ENCODE assay signal across 35 cellular contexts in genomic region chr1:165468850-165469249, GRCh38. TPM values are rescaled to one million over a fixed set of nuclear protein-coding genes. Genes with fewer than 3 reads are reported as not detected.
"Had no signal": no experiment of that assay in that cellular context is flagged by ENCODE, and none has a peak within 500 bp of the region (broad histone marks: within the 10 kb centered on the region; RNA-seq: fewer than 3 reads in every experiment).

No MANE protein-coding gene starts in this region.

- H3K36me3 ChIP-seq: adrenal gland, Peyer's patch had no signal

- H3K9me3 ChIP-seq: adrenal gland, Peyer's patch had no signal

- H3K4me3 Mint-ChIP-seq: activated CD4-positive, alpha-beta T cell treated with anti-CD3 and anti-CD28 coated beads for 36 hours; activated CD4-positive, alpha-beta T cell treated with anti-CD3 and anti-CD28 coated beads, Interleukin-2, amount 10 ng/mL, durations not matched to agents 7 days and 5 days; activated naive CD4-positive, alpha-beta T cell treated with anti-CD3 and anti-CD28 coated beads for 36 hours; activated T-cell treated with anti-CD3 and anti-CD28 coated beads, Interleukin-2, amount 50 U/mL, for 4 hours; activated T-helper 1 cell treated with anti-CD3 and anti-CD28 coated beads, Interleukin-12 subunit alpha, Interleukin-12 subunit beta, Interleukin-2, Interleukin-4 antibody, amounts not matched to agents 30 ng/mL and 10 ng/mL and 1 ng/mL, durations not matched to agents 14 hours and 24 hours and 36 hours; brain; WTC11 had no signal

- H3K4me1 ChIP-seq: adrenal gland, Peyer's patch had no signal

- ATAC-seq: activated CD4-positive, alpha-beta T cell treated with anti-CD3 and anti-CD28 coated beads for 36 hours; activated CD4-positive, CD25-positive, alpha-beta regulatory T cell treated with anti-CD3 and anti-CD28 coated beads, Interleukin-2, amount 50 U/mL, for 24 hours; activated naive CD4-positive, alpha-beta T cell treated with anti-CD3 and anti-CD28 coated beads, Interleukin-2, amount 50 U/mL, for 72 hours; activated T-cell treated with anti-CD3 and anti-CD28 coated beads, Interleukin-2, amount 50 U/mL, for 4 hours; K562; PC-3; WTC11 had no signal

- H3K36me3 Mint-ChIP-seq: activated naive CD4-positive, alpha-beta T cell treated with anti-CD3 and anti-CD28 coated beads, Interleukin-2, amount 50 U/mL, for 72 hours; brain; WTC11 had no signal

- DNase-seq: activated CD4-positive, alpha-beta T cell treated with anti-CD3 and anti-CD28 coated beads for 36 hours; activated CD4-positive, alpha-beta T cell treated with anti-CD3 and anti-CD28 coated beads, Interleukin-2, amount 10 ng/mL, durations not matched to agents 7 days and 5 days; activated CD4-positive, alpha-beta T cell treated with anti-CD3 and anti-CD28 coated beads, Interleukin-2, amount 50 U/mL, for 48 hours; activated CD8-positive, alpha-beta memory T cell treated with anti-CD3 and anti-CD28 coated beads, Interleukin-2, amount 50 U/mL, for 4 hours; activated gamma-delta T cell treated with Interleukin-2 at 50 U/mL for 16 hours; activated naive CD4-positive, alpha-beta T cell treated with anti-CD3 and anti-CD28 coated beads for 36 hours; activated T-cell treated with anti-CD3 and anti-CD28 coated beads for 4 hours; activated T-cell treated with anti-CD3 and anti-CD28 coated beads, Interleukin-2, amount 50 U/mL, for 4 hours; adrenal gland; anterior cingulate cortex; IMR-90; NCI-H1105; NCI-H1417 treated with DMSO at 0.1 percent for 48 hours; NCI-H187 treated with DMSO at 0.1 percent for 48 hours; NCI-H2081; NCI-H345; NCI-H524 treated with DMSO at 0.1 percent for 48 hours; NCI-H748 treated with DMSO at 0.1 percent for 48 hours; NK-92 treated with Interleukin-12 subunit alpha and Interleukin-12 subunit beta, amount 100 ng/mL, for 24 hours; PC-3; Peyer's patch; RPMI8226; SIG-M5 had no signal

- H3K4me3 ChIP-seq: adrenal gland, K562, Peyer's patch, SK-N-MC had no signal

- H3K27me3 ChIP-seq: Peyer's patch had no signal

- H3K4me1 Mint-ChIP-seq: activated CD4-positive, alpha-beta T cell treated with anti-CD3 and anti-CD28 coated beads, Interleukin-2, amount 10 ng/mL, durations not matched to agents 7 days and 5 days had no signal

- H3K9me3 Mint-ChIP-seq: activated CD4-positive, alpha-beta T cell treated with anti-CD3 and anti-CD28 coated beads, Interleukin-2, amount 10 ng/mL, durations not matched to agents 7 days and 5 days; activated naive CD4-positive, alpha-beta T cell treated with anti-CD3 and anti-CD28 coated beads for 36 hours; activated naive CD4-positive, alpha-beta T cell treated with anti-CD3 and anti-CD28 coated beads, Interleukin-2, amount 50 U/mL, for 72 hours; activated T-cell treated with anti-CD3 and anti-CD28 coated beads, Interleukin-2, amount 50 U/mL, for 4 hours; activated T-helper 1 cell treated with anti-CD3 and anti-CD28 coated beads, Interleukin-12 subunit alpha, Interleukin-12 subunit beta, Interleukin-2, Interleukin-4 antibody, amounts not matched to agents 30 ng/mL and 10 ng/mL and 1 ng/mL, durations not matched to agents 14 hours and 24 hours and 36 hours; WTC11 had no signal

- H3K27ac Mint-ChIP-seq: activated CD4-positive, alpha-beta T cell treated with anti-CD3 and anti-CD28 coated beads for 36 hours; activated CD4-positive, alpha-beta T cell treated with anti-CD3 and anti-CD28 coated beads, Interleukin-2, amount 10 ng/mL, durations not matched to agents 7 days and 5 days; activated naive CD4-positive, alpha-beta T cell treated with anti-CD3 and anti-CD28 coated beads for 36 hours; activated naive CD4-positive, alpha-beta T cell treated with anti-CD3 and anti-CD28 coated beads, Interleukin-2, amount 50 U/mL, for 72 hours; activated T-helper 1 cell treated with anti-CD3 and anti-CD28 coated beads, Interleukin-12 subunit alpha, Interleukin-12 subunit beta, Interleukin-2, Interleukin-4 antibody, amounts not matched to agents 30 ng/mL and 10 ng/mL and 1 ng/mL, durations not matched to agents 14 hours and 24 hours and 36 hours; WTC11 had no signal

- H3K27ac ChIP-seq: adrenal gland, Peyer's patch, SK-N-MC had no signal

RNA-seq across cellular contexts. Expression of gene RXRG, which starts 23.9 kb away (rescaled TPM):
- total RNA-seq: activated CD4-positive, alpha-beta T cell treated with anti-CD3 and anti-CD28 coated beads, Interleukin-2, amount 10 ng/mL, durations not matched to agents 7 days and 5 days; activated naive CD4-positive, alpha-beta T cell treated with anti-CD3 and anti-CD28 coated beads for 36 hours; activated T-cell treated with anti-CD3 and anti-CD28 coated beads, Interleukin-2, amount 50 U/mL, for 4 hours; activated T-helper 1 cell treated with anti-CD3 and anti-CD28 coated beads, Interleukin-12 subunit alpha, Interleukin-12 subunit beta, Interleukin-2, Interleukin-4 antibody, amounts not matched to agents 30 ng/mL and 10 ng/mL and 1 ng/mL, durations not matched to agents 14 hours and 24 hours and 36 hours; bronchial epithelial cell; IMR-90; K562; MCF 10A; NCI-H460; PC-3; T-helper 1 cell treated with Interleukin-12 subunit alpha and Interleukin-12 subunit beta and Interleukin-4 antibody, amounts not matched to agents 30 ng/mL and 1 ng/mL, for 36 hours; T-helper 2 cell treated with Interferon-gamma antibody and Interleukin-4, amounts not matched to agents 100 ng/mL and 5 ng/mL, for 36 hours; WTC11 had no signal
- polyA plus RNA-seq: IMR-90, K562 had no signal
